In the genomic region with DNA sequence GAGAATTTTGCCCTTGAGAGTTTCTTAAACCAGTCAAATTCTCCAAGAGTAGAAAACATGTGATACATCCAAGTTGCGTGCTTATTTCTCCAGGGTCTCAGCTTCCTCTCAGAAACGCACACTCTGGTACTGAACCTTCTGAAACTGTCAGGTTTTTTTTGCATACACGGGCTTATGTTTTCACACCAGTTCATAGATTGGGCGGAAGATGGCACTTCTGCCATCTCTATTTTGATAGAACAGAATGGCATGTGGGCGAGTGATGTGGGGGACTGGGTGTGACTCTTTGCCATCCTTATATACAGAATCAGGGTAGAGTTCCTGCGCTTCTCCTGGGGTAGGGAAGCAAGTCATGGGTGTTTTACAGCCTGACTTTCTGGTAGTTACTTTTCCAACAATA, we compare ENCODE assay signal across 18 cellular contexts. TPM values are rescaled to one million over a fixed set of nuclear protein-coding genes. Genes with fewer than 3 reads are reported as not detected.
DNase-seq lines count a peak whose midpoint lies in the region; ATAC-seq and TF ChIP-seq lines count a peak whose summit lies in the region.
"Had no signal": no experiment of that assay in that cellular context is flagged by ENCODE, and none has a peak within 500 bp of the region (broad histone marks: within the 10 kb centered on the region; RNA-seq: fewer than 3 reads in every experiment).

No MANE protein-coding gene starts in this region.

- peaks cover 25% of the 10 kb centered on the region for H3K36me3 ChIP-seq in effector memory CD4-positive, alpha-beta T cell (ENCODE audit: control insufficient read depth, insufficient read depth, low read length)
- H3K36me3 ChIP-seq in sigmoid colon = no peaks in the 10 kb centered on the region
- H3K36me3 ChIP-seq: right atrium auricular region, suprapubic skin had no signal

- no peak for TF ChIP-seq EP300 in sigmoid colon (IDR thresholded peaks at IDR 0.05)

- WGBS in sigmoid colon, 2 donors = 82 to 84% methylated on average over 6 of the region's 6 CpGs

- TF ChIP-seq POLR2A in sigmoid colon (IDR thresholded peaks at IDR 0.05) = no peak

- peak overlapping the region; percentile 54 for H3K27ac ChIP-seq in effector memory CD4-positive, alpha-beta T cell (ENCODE audit: insufficient read depth, low read length, poor library complexity, severe bottlenecking)
- no peak overlapping the region for H3K27ac ChIP-seq in sigmoid colon
- H3K27ac ChIP-seq: right atrium auricular region, suprapubic skin had no signal

- no peaks in the 10 kb centered on the region for H3K9me3 ChIP-seq in effector memory CD4-positive, alpha-beta T cell (ENCODE audit: control insufficient read depth, low read length)
- H3K9me3 ChIP-seq in sigmoid colon = no peaks in the 10 kb centered on the region
- H3K9me3 ChIP-seq: right atrium auricular region, suprapubic skin had no signal

- ATAC-seq in HG03439 (IDR thresholded peaks at IDR 0.05; ENCODE audit: unreplicated experiment) = peak; percentile 48
- ATAC-seq in HG02678 (IDR thresholded peaks at IDR 0.05; ENCODE audit: unreplicated experiment) = no peak

- DNase-seq in stimulated activated CD4-positive, alpha-beta T cell treated with anti-CD3 and anti-CD28 coated beads, Interleukin-4, amount 100 ng/mL, for 24 hours = peak; percentile 35
- no peak for DNase-seq in stimulated activated CD4-positive, alpha-beta T cell treated with anti-CD3 and anti-CD28 coated beads, Interleukin-2, amount 100 ng/mL, for 48 hours
- DNase-seq in effector memory CD4-positive, alpha-beta T cell = no peak
- DNase-seq in sigmoid colon = no peak
- DNase-seq in SW480 (ENCODE audit: low spot score) = no peak
- DNase-seq in globus pallidus (ENCODE audit: low spot score) = no peak
- DNase-seq: activated CD4-positive, CD25-positive, alpha-beta regulatory T cell treated with anti-CD3 and anti-CD28 coated beads, Interleukin-2, amount 50 U/mL, for 72 hours; aorta; Calu3; foreskin fibroblast; midbrain; NCI-H1436; NK-92 treated with Interleukin-12 subunit alpha and Interleukin-12 subunit beta, amount 100 ng/mL, for 24 hours had no signal

- no peaks in the 10 kb centered on the region for H3K4me1 ChIP-seq in effector memory CD4-positive, alpha-beta T cell (ENCODE audit: control insufficient read depth, insufficient read depth, low read length, poor library complexity, severe bottlenecking)
- no peaks in the 10 kb centered on the region for H3K4me1 ChIP-seq in sigmoid colon
- H3K4me1 ChIP-seq: right atrium auricular region, suprapubic skin had no signal

- intact Hi-C loops in sigmoid colon (cut with DNase I) = no loop called here

- H3K27me3 ChIP-seq in effector memory CD4-positive, alpha-beta T cell (replicated peaks; ENCODE audit: control insufficient read depth, insufficient read depth, low read length, poor library complexity, severe bottlenecking) = no peaks in the 10 kb centered on the region
- H3K27me3 ChIP-seq in sigmoid colon = no peaks in the 10 kb centered on the region
- H3K27me3 ChIP-seq: right atrium auricular region, suprapubic skin had no signal

- H3K4me3 ChIP-seq in effector memory CD4-positive, alpha-beta T cell (ENCODE audit: insufficient read depth, low read depth, low read length, poor library complexity, severe bottlenecking) = no peak overlapping the region
- no peak overlapping the region for H3K4me3 ChIP-seq in sigmoid colon
- H3K4me3 ChIP-seq: right atrium auricular region, suprapubic skin had no signal

- no peak for TF ChIP-seq CTCF in sigmoid colon (IDR thresholded peaks at IDR 0.05)

RNA-seq across cellular contexts. Expression of a gene that starts 56.4 kb away (rescaled TPM):
- under 1 TPM in 1 of 4 donors, not detected in 3; 0.36 TPM for total RNA-seq in sigmoid colon
- polyA plus RNA-seq in sigmoid colon = 10 to 100 TPM; 27.6 to 86.9 (median 34.7) TPM
- total RNA-seq: cerebellum, right atrium auricular region had no signal
